8 cellular contexts compared by ENCODE assay signal in the genomic region with DNA sequence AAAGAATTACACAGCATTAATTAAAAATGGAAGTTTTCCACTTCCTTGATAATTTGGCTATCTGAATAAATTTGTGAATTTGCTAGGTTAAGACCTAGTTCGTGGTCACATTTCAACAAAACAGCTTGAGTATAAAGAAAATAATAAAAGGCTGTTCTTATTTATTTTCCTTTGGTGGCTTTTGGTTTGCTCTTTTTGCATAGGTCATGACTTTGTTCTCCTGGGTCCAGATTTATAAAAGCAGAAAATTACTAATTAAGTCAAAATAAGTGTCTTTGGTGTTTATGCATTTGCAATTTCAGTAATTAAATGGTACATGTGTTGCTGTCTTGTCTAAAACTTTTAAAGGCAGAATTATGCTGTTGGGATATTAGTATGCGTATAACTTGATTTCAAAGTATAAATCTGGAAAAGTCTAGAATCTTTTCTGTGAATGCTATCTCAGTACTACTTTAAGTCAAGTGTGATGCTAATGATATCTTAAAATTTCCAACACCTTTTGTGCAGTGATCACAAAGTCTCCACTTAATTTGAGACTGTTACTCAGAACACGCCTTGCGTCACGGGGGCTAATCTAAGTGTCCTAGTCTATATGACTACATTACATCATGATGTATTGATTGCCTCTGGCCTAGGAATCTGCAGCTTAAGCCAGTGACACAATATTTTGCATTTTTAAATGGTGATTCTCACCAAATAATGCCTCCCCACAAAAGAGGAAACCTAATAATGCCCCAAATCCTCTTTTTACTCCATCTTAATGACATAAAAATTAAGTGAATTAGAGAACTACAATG. TPM values are rescaled to one million over a fixed set of nuclear protein-coding genes. Genes with fewer than 3 reads are reported as not detected.
A peak's percentile ranks its signal among the peaks of the same experiment; 100 is the strongest.
DNase-seq lines count a peak whose midpoint lies in the region; ATAC-seq and TF ChIP-seq lines count a peak whose summit lies in the region.

No MANE protein-coding gene starts in this region.

- WGBS in gastroesophageal sphincter (ENCODE audit: low coverage in 1 of 2), 2 donors, result 24 to 36% methylated on average over 5 of the region's 5 CpGs

- DNase-seq in activated CD4-positive, alpha-beta T cell treated with anti-CD3 and anti-CD28 coated beads for 36 hours, result peak; percentile 87
- no peak for DNase-seq in activated CD4-positive, alpha-beta T cell treated with anti-CD3 and anti-CD28 coated beads for 1 hour
- peak; percentile 30 to 39 for DNase-seq in activated CD4-positive, alpha-beta T cell treated with anti-CD3 and anti-CD28 coated beads for 4 hours
- DNase-seq in stimulated activated effector memory CD8-positive, alpha-beta T cell treated with anti-CD3 and anti-CD28 coated beads, Interleukin-12 subunit alpha, Interleukin-12 subunit beta, amount 100 ng/mL, for 72 hours (ENCODE audit: low spot score in 2 of 2), result peak in 1 of 2 donors; percentile 69
- DNase-seq in dedifferentiated amniotic fluid mesenchymal stem cell (ENCODE audit: extremely low spot score) (no peak), DMS153 treated with DMSO at 0.1 percent for 48 hours (lab: John Stamatoyannopoulos, UW; ENCODE audit: unreplicated experiment) (no peak)

- peak overlapping the region in 1 of 2 donors; percentile 92 for H3K4me3 ChIP-seq in gastroesophageal sphincter

- H3K9me3 Mint-ChIP-seq in activated CD4-positive, alpha-beta T cell treated with anti-CD3 and anti-CD28 coated beads for 36 hours (ENCODE audit: low read depth), result no peaks in the 10 kb centered on the region
- H3K9me3 Mint-ChIP-seq in stimulated activated effector memory CD8-positive, alpha-beta T cell treated with anti-CD3 and anti-CD28 coated beads, Interleukin-12 subunit alpha, Interleukin-12 subunit beta, amount 100 ng/mL, for 72 hours, result no peaks in the 10 kb centered on the region

- POLR2A ChIA-PET in activated CD4-positive, alpha-beta T cell treated with anti-CD3 and anti-CD28 coated beads for 36 hours (lab: Charles Lee), result interaction anchor here (1.0 kb wide), 1 partner anchor 93 kb away, joined by 3 read pairs; no protein-coding TSS in a partner anchor

- ATAC-seq in activated CD4-positive, alpha-beta T cell treated with anti-CD3 and anti-CD28 coated beads for 36 hours, result peak; percentile 17
- ATAC-seq in gastroesophageal sphincter, result no peak
- ATAC-seq in stimulated activated effector memory CD8-positive, alpha-beta T cell treated with anti-CD3 and anti-CD28 coated beads, Interleukin-12 subunit alpha, Interleukin-12 subunit beta, amount 100 ng/mL, for 72 hours, result peak; percentile 51
- no peak for ATAC-seq in HG02642 (IDR thresholded peaks at IDR 0.05; ENCODE audit: poor library complexity, unreplicated experiment)

- no peaks in the 10 kb centered on the region for H3K27me3 Mint-ChIP-seq in activated CD4-positive, alpha-beta T cell treated with anti-CD3 and anti-CD28 coated beads for 36 hours

- no peak for TF ChIP-seq EP300 in gastroesophageal sphincter (IDR thresholded peaks at IDR 0.05)

- H3K27me3 ChIP-seq in gastroesophageal sphincter, result no peaks in the 10 kb centered on the region

- H3K27ac ChIP-seq in gastroesophageal sphincter, result peak overlapping the region in 3 of 4 donors; percentile 28 to 100 (median 98)

- H3K9me3 ChIP-seq in gastroesophageal sphincter, result no peaks in the 10 kb centered on the region

- TF ChIP-seq POLR2A in gastroesophageal sphincter (IDR thresholded peaks at IDR 0.05), result no peak

- intact Hi-C loops in activated CD4-positive, alpha-beta T cell treated with anti-CD3 and anti-CD28 coated beads for 36 hours (cut with DNase I, micrococcal nuclease), result loop anchor here (1.0 to 10.0 kb wide), 12 partner anchors 14 to 1501 kb away; a partner anchor contains a TSS

- peak overlapping the region; percentile 90 for H3K4me3 Mint-ChIP-seq in activated CD4-positive, alpha-beta T cell treated with anti-CD3 and anti-CD28 coated beads for 36 hours
- H3K4me3 Mint-ChIP-seq in stimulated activated effector memory CD8-positive, alpha-beta T cell treated with anti-CD3 and anti-CD28 coated beads, Interleukin-12 subunit alpha, Interleukin-12 subunit beta, amount 100 ng/mL, for 72 hours, result peak overlapping the region; percentile 90

- H3K36me3 ChIP-seq in gastroesophageal sphincter, result no peaks in the 10 kb centered on the region

- H3K4me1 Mint-ChIP-seq in activated CD4-positive, alpha-beta T cell treated with anti-CD3 and anti-CD28 coated beads for 36 hours, result peaks cover 47% of the 10 kb centered on the region
- H3K4me1 Mint-ChIP-seq in stimulated activated effector memory CD8-positive, alpha-beta T cell treated with anti-CD3 and anti-CD28 coated beads, Interleukin-12 subunit alpha, Interleukin-12 subunit beta, amount 100 ng/mL, for 72 hours, result peaks cover 51% of the 10 kb centered on the region

- CTCF ChIA-PET in activated CD4-positive, alpha-beta T cell treated with anti-CD3 and anti-CD28 coated beads for 36 hours (lab: Charles Lee), result interaction anchor here (1.4 kb wide), 1 partner anchor 14 kb away, joined by 3 read pairs; no protein-coding TSS in a partner anchor

- TF ChIP-seq CTCF in gastroesophageal sphincter (IDR thresholded peaks at IDR 0.05), result no peak

- H3K4me1 ChIP-seq in gastroesophageal sphincter, result peaks cover 9 to 68% (median 50%) of the 10 kb centered on the region in 3 donors

- H3K27ac Mint-ChIP-seq in activated CD4-positive, alpha-beta T cell treated with anti-CD3 and anti-CD28 coated beads for 36 hours, result peak overlapping the region; percentile 97
- peak overlapping the region; percentile 99 for H3K27ac Mint-ChIP-seq in stimulated activated effector memory CD8-positive, alpha-beta T cell treated with anti-CD3 and anti-CD28 coated beads, Interleukin-12 subunit alpha, Interleukin-12 subunit beta, amount 100 ng/mL, for 72 hours

- H3K36me3 Mint-ChIP-seq in activated CD4-positive, alpha-beta T cell treated with anti-CD3 and anti-CD28 coated beads for 36 hours (ENCODE audit: low read depth), result peaks cover 47% of the 10 kb centered on the region
- peaks cover 89% of the 10 kb centered on the region for H3K36me3 Mint-ChIP-seq in stimulated activated effector memory CD8-positive, alpha-beta T cell treated with anti-CD3 and anti-CD28 coated beads, Interleukin-12 subunit alpha, Interleukin-12 subunit beta, amount 100 ng/mL, for 72 hours

RNA-seq across cellular contexts. Expression of a gene that starts 41.0 kb away (rescaled TPM):
- 100 to 1,000 TPM; 713 to 965 TPM for total RNA-seq in activated CD4-positive, alpha-beta T cell treated with anti-CD3 and anti-CD28 coated beads for 36 hours
- total RNA-seq in gastroesophageal sphincter, result 100 to 1,000 TPM; 521 to 893 (median 652) TPM

RNA-seq across cellular contexts. Expression of a gene that starts 42.9 kb away (rescaled TPM):
- total RNA-seq in activated CD4-positive, alpha-beta T cell treated with anti-CD3 and anti-CD28 coated beads for 36 hours, result 1 to 10 TPM; 1.1 to 1.9 TPM
- total RNA-seq in gastroesophageal sphincter, result under 1 TPM in 1 of 4 donors, not detected in 3; 0.19 TPM

Comparison
In these comparisons a context has a peak if more than half of its experiments do, and no peak if none do; other contexts are left out.
1. DNase-seq: peak in activated CD4-positive, alpha-beta T cell treated with anti-CD3 and anti-CD28 coated beads for 36 hours (single experiment) and activated CD4-positive, alpha-beta T cell treated with anti-CD3 and anti-CD28 coated beads for 4 hours (2 of 2); none in activated CD4-positive, alpha-beta T cell treated with anti-CD3 and anti-CD28 coated beads for 1 hour (single experiment), dedifferentiated amniotic fluid mesenchymal stem cell (single experiment) and DMS153 treated with DMSO at 0.1 percent for 48 hours (single experiment).
2. ATAC-seq: peak in activated CD4-positive, alpha-beta T cell treated with anti-CD3 and anti-CD28 coated beads for 36 hours (single experiment) and stimulated activated effector memory CD8-positive, alpha-beta T cell treated with anti-CD3 and anti-CD28 coated beads, Interleukin-12 subunit alpha, Interleukin-12 subunit beta, amount 100 ng/mL, for 72 hours (single experiment); none in gastroesophageal sphincter (single experiment) and HG02642 (single experiment).